In the genomic region with DNA sequence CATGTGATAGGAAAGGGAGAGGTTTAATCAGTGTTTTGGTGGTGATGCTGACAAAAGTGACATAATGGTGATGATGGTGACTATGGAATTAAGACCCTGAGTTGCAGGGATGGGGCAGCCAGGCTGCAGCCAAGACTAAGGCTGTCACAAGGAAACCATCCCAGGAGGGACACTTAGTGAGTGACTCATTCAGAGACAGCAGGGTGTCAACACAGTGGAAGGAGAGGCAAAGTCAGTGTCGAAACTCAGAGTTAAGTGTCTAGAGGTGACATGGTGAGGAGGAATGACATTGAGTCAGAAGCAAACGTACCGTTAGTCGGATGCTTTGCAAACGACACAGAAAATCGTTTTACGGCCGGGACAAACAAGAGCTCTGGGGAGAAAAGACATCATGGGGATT, we compare ENCODE assay signal across 1 cellular context. TPM values are rescaled to one million over a fixed set of nuclear protein-coding genes. Genes with fewer than 3 reads are reported as not detected.
"Had no signal": no experiment of that assay in that cellular context is flagged by ENCODE, and none has a peak within 500 bp of the region (broad histone marks: within the 10 kb centered on the region; RNA-seq: fewer than 3 reads in every experiment).

No MANE protein-coding gene starts in this region.

RNA-seq across cellular contexts. Expression of a gene that starts 54.8 kb away (rescaled TPM):
- total RNA-seq: G401 had no signal
